8 cellular contexts compared by ENCODE assay signal in the genomic region with DNA sequence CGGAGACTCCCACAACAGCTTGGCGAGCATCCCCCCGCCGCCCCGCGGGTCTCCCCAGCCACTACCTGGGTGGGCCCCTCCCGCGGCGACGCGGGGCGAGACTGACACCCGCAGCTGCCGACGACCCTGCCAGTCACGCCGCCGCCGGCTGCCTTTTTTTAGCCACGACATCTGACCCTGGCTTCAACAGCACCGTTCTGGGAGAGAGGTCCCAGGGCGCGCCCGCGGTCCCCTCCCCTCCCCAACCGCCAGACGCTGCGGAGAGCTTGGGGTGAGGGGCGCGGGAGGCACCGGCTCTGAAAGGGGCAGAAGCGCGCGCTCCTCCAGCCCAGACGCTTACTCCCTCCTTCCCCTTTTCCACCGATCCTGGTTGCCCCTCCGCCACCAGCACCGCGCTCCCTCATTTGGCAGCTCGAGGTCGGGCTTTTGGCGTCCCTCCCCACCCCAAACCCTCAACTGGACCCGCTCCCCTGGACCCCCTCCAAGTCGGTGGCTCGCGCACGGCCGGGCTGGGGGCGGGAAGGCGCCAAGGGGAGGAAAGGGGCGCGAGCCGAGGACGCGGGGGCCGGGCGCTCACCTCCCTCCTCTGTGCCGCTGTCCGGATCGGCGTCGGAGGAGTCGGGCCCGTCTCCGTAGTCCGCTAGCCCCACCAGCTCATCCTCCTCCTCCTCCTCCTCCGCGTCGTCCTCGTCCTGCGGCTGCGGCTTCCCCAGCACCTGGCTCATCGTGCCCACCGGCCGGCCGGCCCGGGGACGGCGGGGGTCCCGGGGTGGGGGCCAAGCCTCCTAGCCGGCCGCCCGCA. TPM values are rescaled to one million over a fixed set of nuclear protein-coding genes. Genes with fewer than 3 reads are reported as not detected.
A peak's percentile ranks its signal among the peaks of the same experiment; 100 is the strongest.
DNase-seq lines count a peak whose midpoint lies in the region; ATAC-seq and TF ChIP-seq lines count a peak whose summit lies in the region.

No MANE protein-coding gene starts in this region.

- H3K27me3 Mint-ChIP-seq in CD4-positive, CD25-positive, alpha-beta regulatory T cell: peaks cover 72% of the 10 kb centered on the region
- peaks cover 63% of the 10 kb centered on the region for H3K27me3 Mint-ChIP-seq in T-helper 1 cell treated with Interleukin-12 subunit alpha and Interleukin-12 subunit beta and Interleukin-4 antibody, amounts not matched to agents 30 μg/mL and 1 μg/mL, for 36 hours (ENCODE audit: low read depth)

- peaks cover 4 to 17% (median 12%) of the 10 kb centered on the region in 4 donors for H3K4me1 Mint-ChIP-seq in CD4-positive, CD25-positive, alpha-beta regulatory T cell
- H3K4me1 Mint-ChIP-seq in T-helper 1 cell treated with Interleukin-12 subunit alpha and Interleukin-12 subunit beta and Interleukin-4 antibody, amounts not matched to agents 30 μg/mL and 1 μg/mL, for 36 hours (ENCODE audit: low read depth): peaks cover 21% of the 10 kb centered on the region

- no peaks in the 10 kb centered on the region for H3K9me3 ChIP-seq in CD4-positive, CD25-positive, alpha-beta regulatory T cell (ENCODE audit: control insufficient read depth in 2 of 2, low read length in 2 of 2)
- no peaks in the 10 kb centered on the region for H3K9me3 ChIP-seq in liver (ENCODE audit: control insufficient read depth in 4 of 4, low read length in 3 of 4)

- TF ChIP-seq CTCF in liver (IDR thresholded peaks at IDR 0.05; ENCODE audit: low read depth, low read length, missing input control): no peak

- ATAC-seq in CD4-positive, CD25-positive, alpha-beta regulatory T cell (ENCODE audit: low read depth in 2 of 2): peak in 1 of 2 donors; percentile 32
- ATAC-seq in GM19395 (IDR thresholded peaks at IDR 0.05; ENCODE audit: unreplicated experiment) (peak; percentile 57), HG03520 (IDR thresholded peaks at IDR 0.05; ENCODE audit: unreplicated experiment) (peak; percentile 38)

- H3K27me3 ChIP-seq in CD4-positive, CD25-positive, alpha-beta regulatory T cell (ENCODE audit: control insufficient read depth, insufficient read depth, low read length): peaks cover 29% of the 10 kb centered on the region
- H3K27me3 ChIP-seq in liver (ENCODE audit: control insufficient read depth in 4 of 4, insufficient read depth in 4 of 4, low read length in 3 of 4): no peaks in the 10 kb centered on the region

- TF ChIP-seq RAD21 in liver (IDR thresholded peaks at IDR 0.05): no peak

- under 1% methylated on average over 83 of the region's 83 CpGs for WGBS in liver

- peak overlapping the region; percentile 17 for H3K4me3 ChIP-seq in CD4-positive, CD25-positive, alpha-beta regulatory T cell (ENCODE audit: low read depth, low read length)
- peak overlapping the region; percentile 63 to 78 (median 65) for H3K4me3 ChIP-seq in liver (ENCODE audit: low read depth in 1 of 3, low read length in 3 of 3)

- peak overlapping the region; percentile 83 to 91 (median 86) for H3K4me3 Mint-ChIP-seq in CD4-positive, CD25-positive, alpha-beta regulatory T cell
- H3K4me3 Mint-ChIP-seq in T-helper 1 cell treated with Interleukin-12 subunit alpha and Interleukin-12 subunit beta and Interleukin-4 antibody, amounts not matched to agents 30 μg/mL and 1 μg/mL, for 36 hours: peak overlapping the region; percentile 78

- H3K9me3 Mint-ChIP-seq in CD4-positive, CD25-positive, alpha-beta regulatory T cell: no peaks in the 10 kb centered on the region
- no peaks in the 10 kb centered on the region for H3K9me3 Mint-ChIP-seq in T-helper 1 cell treated with Interleukin-12 subunit alpha and Interleukin-12 subunit beta and Interleukin-4 antibody, amounts not matched to agents 30 μg/mL and 1 μg/mL, for 36 hours

- no peak overlapping the region for H3K27ac ChIP-seq in CD4-positive, CD25-positive, alpha-beta regulatory T cell (ENCODE audit: insufficient read depth, low read length, poor library complexity, severe bottlenecking)
- peak overlapping the region; percentile 5 to 32 for H3K27ac ChIP-seq in liver (ENCODE audit: low read depth in 1 of 2, low read length in 2 of 2)

- H3K36me3 ChIP-seq in CD4-positive, CD25-positive, alpha-beta regulatory T cell (ENCODE audit: control insufficient read depth, insufficient read depth, low read length): no peaks in the 10 kb centered on the region
- no peaks in the 10 kb centered on the region for H3K36me3 ChIP-seq in liver (ENCODE audit: control insufficient read depth in 4 of 4, insufficient read depth in 3 of 4, low read depth in 1 of 4, low read length in 3 of 4)

- peak; percentile 2 to 40 (median 24) for DNase-seq in CD4-positive, CD25-positive, alpha-beta regulatory T cell
- DNase-seq in cerebellar cortex (ENCODE audit: low spot score): peak; percentile 53
- DNase-seq in stimulated activated CD8-positive, alpha-beta memory T cell treated with anti-CD3 and anti-CD28 coated beads, Interleukin-4, amount 100 ng/mL, for 48 hours: peak; percentile 52
- no peak for DNase-seq in dermis blood vessel endothelial cell

- peak overlapping the region in 1 of 2 donors; percentile 53 for H3K9ac ChIP-seq in liver (ENCODE audit: low read depth in 1 of 2, low read length in 2 of 2)

- H3K36me3 Mint-ChIP-seq in CD4-positive, CD25-positive, alpha-beta regulatory T cell: no peaks in the 10 kb centered on the region
- H3K36me3 Mint-ChIP-seq in T-helper 1 cell treated with Interleukin-12 subunit alpha and Interleukin-12 subunit beta and Interleukin-4 antibody, amounts not matched to agents 30 μg/mL and 1 μg/mL, for 36 hours (ENCODE audit: low read depth): no peaks in the 10 kb centered on the region

- peaks cover 22% of the 10 kb centered on the region for H3K4me1 ChIP-seq in CD4-positive, CD25-positive, alpha-beta regulatory T cell (ENCODE audit: control insufficient read depth, insufficient read depth, low read length, poor library complexity, severe bottlenecking)
- H3K4me1 ChIP-seq in liver (ENCODE audit: control insufficient read depth in 4 of 4, insufficient read depth in 4 of 4, low read length in 3 of 4): peaks cover 0 to 21% (median 8%) of the 10 kb centered on the region in 4 donors

- no peak overlapping the region for H3K27ac Mint-ChIP-seq in CD4-positive, CD25-positive, alpha-beta regulatory T cell
- H3K27ac Mint-ChIP-seq in T-helper 1 cell treated with Interleukin-12 subunit alpha and Interleukin-12 subunit beta and Interleukin-4 antibody, amounts not matched to agents 30 μg/mL and 1 μg/mL, for 36 hours: no peak overlapping the region

TF ChIP-seq in liver, 16 proteins besides CTCF, POLR2A, EP300 and RAD21:
- TF ChIP-seq EGR1 (IDR thresholded peaks at IDR 0.05; ENCODE audit: low read depth in 2 of 2) (no peak), FOXA2 (IDR thresholded peaks at IDR 0.05) (no peak), HNF4A (conservative IDR thresholded peaks at IDR 0.05) (no peak), TAF1 (conservative IDR thresholded peaks at IDR 0.05) (no peak), YY1 (IDR thresholded peaks at IDR 0.05) (no peak), NR2F2 (IDR thresholded peaks at IDR 0.05) (no peak)
- TF ChIP-seq, protein P1, sequence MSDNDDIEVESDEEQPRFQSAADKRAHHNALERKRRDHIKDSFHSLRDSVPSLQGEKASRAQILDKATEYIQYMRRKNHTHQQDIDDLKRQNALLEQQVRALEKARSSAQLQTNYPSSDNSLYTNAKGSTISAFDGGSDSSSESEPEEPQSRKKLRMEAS (IDR thresholded peaks at IDR 0.05): no peak
- TF ChIP-seq, protein P2, sequence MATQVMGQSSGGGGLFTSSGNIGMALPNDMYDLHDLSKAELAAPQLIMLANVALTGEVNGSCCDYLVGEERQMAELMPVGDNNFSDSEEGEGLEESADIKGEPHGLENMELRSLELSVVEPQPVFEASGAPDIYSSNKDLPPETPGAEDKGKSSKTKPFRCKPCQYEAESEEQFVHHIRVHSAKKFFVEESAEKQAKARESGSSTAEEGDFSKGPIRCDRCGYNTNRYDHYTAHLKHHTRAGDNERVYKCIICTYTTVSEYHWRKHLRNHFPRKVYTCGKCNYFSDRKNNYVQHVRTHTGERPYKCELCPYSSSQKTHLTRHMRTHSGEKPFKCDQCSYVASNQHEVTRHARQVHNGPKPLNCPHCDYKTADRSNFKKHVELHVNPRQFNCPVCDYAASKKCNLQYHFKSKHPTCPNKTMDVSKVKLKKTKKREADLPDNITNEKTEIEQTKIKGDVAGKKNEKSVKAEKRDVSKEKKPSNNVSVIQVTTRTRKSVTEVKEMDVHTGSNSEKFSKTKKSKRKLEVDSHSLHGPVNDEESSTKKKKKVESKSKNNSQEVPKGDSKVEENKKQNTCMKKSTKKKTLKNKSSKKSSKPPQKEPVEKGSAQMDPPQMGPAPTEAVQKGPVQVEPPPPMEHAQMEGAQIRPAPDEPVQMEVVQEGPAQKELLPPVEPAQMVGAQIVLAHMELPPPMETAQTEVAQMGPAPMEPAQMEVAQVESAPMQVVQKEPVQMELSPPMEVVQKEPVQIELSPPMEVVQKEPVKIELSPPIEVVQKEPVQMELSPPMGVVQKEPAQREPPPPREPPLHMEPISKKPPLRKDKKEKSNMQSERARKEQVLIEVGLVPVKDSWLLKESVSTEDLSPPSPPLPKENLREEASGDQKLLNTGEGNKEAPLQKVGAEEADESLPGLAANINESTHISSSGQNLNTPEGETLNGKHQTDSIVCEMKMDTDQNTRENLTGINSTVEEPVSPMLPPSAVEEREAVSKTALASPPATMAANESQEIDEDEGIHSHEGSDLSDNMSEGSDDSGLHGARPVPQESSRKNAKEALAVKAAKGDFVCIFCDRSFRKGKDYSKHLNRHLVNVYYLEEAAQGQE (IDR thresholded peaks at IDR 0.05): no peak

RNA-seq across cellular contexts. Expression of a gene that starts 0.6 kb away (rescaled TPM):
- 1.7 TPM for total RNA-seq in CD4-positive, CD25-positive, alpha-beta regulatory T cell
- under 1 TPM; 0.17 to 0.99 (median 0.62) TPM for polyA plus RNA-seq in CD4-positive, CD25-positive, alpha-beta regulatory T cell
- total RNA-seq in liver: 1 to 10 TPM; 4.7 to 6.7 TPM
- 1 to 10 TPM; 4.8 to 6.3 TPM for polyA plus RNA-seq in liver
- 0.51 and 1.2 TPM in 2 replicates for total RNA-seq in dermis blood vessel endothelial cell

RNA-seq across cellular contexts. Expression of a gene that starts 21.5 kb away (rescaled TPM):
- total RNA-seq in CD4-positive, CD25-positive, alpha-beta regulatory T cell: 6.0 TPM
- polyA plus RNA-seq in CD4-positive, CD25-positive, alpha-beta regulatory T cell: 1 to 10 TPM in 3 of 4 donors, under 1 TPM in 1; 0.54 to 2.1 (median 1.2) TPM
- total RNA-seq in liver: 1 to 10 TPM; 4.1 to 9.2 TPM
- polyA plus RNA-seq in liver: 1 to 10 TPM; 2.9 to 3.5 TPM
- 12.1 and 13.6 TPM in 2 replicates for total RNA-seq in dermis blood vessel endothelial cell

RNA-seq across cellular contexts. Expression of a gene that starts 58.9 kb away (rescaled TPM):
- 30.0 TPM for total RNA-seq in CD4-positive, CD25-positive, alpha-beta regulatory T cell
- polyA plus RNA-seq in CD4-positive, CD25-positive, alpha-beta regulatory T cell: 10 to 100 TPM; 33.8 to 50.6 (median 35.1) TPM
- 10 to 100 TPM; 20.0 to 26.4 TPM for total RNA-seq in liver
- polyA plus RNA-seq in liver: 10 to 100 TPM; 14.7 to 16.1 TPM
- total RNA-seq in dermis blood vessel endothelial cell: 48.2 and 65.5 TPM in 2 replicates
